9 cellular contexts compared by ENCODE assay signal in the genomic region with DNA sequence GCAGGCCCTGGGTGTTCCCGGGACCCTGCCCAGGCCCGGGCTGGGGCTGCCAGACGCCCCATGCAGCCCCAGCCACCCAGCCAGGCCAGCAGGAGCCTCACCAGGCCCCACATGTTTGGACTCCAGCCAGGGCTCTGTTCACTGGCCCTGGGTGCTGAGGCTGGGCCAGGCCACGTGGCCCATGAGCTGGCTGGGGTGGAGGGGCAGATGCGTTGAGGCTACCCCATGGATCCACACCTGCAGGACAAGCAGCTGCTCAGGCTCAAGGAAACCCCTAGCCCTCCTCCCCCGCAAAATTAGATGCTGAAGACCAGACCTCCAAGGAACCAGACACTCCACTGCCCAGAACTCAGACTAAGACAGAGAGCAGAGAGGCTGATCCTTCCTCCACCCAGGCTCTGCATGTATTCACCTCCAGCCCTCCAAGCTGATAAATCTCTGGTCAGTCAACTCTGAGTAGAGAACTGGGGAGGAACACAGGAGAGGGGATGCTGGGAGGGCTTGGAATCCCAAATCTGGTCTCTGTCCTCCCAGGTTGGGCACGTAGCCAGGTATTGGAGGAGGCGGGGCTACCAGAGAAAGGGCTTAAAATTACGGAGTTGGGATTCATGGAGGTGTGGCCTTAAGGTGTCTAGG. TPM values are rescaled to one million over a fixed set of nuclear protein-coding genes. Genes with fewer than 3 reads are reported as not detected.
A peak's percentile ranks its signal among the peaks of the same experiment; 100 is the strongest.
DNase-seq lines count a peak whose midpoint lies in the region; ATAC-seq and TF ChIP-seq lines count a peak whose summit lies in the region.
"Had no signal": no experiment of that assay in that cellular context is flagged by ENCODE, and none has a peak within 500 bp of the region (broad histone marks: within the 10 kb centered on the region; RNA-seq: fewer than 3 reads in every experiment).

No MANE protein-coding gene starts in this region.

- H3K36me3 ChIP-seq in iPS-18a (ENCODE audit: control insufficient read depth, low read depth, low read length) = peaks cover 26% of the 10 kb centered on the region
- peaks cover 22% of the 10 kb centered on the region for H3K36me3 ChIP-seq in suprapubic skin

- peak; percentile 60 for DNase-seq in left ventricle myocardium superior
- no peak for DNase-seq in left cardiac atrium
- DNase-seq in SK-N-DZ (ENCODE audit: low spot score) = peak; percentile 88
- DNase-seq in suprapubic skin (ENCODE audit: low spot score in 2 of 2) = no peak
- DNase-seq in GM19238 (ENCODE audit: insufficient read length, low spot score) = no peak
- DNase-seq in DMS53 (lab: John Stamatoyannopoulos, UW) = no peak
- no peak for DNase-seq in KG1 (lab: John Stamatoyannopoulos, UW)
- DNase-seq: NCI-H1048 had no signal

- peaks cover 6% of the 10 kb centered on the region for H3K27me3 ChIP-seq in iPS-18a (ENCODE audit: control insufficient read depth, insufficient read depth, low read length)
- no peaks in the 10 kb centered on the region for H3K27me3 ChIP-seq in suprapubic skin

- H3K4me3 ChIP-seq in iPS-18a (ENCODE audit: low read length) = peak overlapping the region; percentile 78
- H3K4me3 ChIP-seq in suprapubic skin = peak overlapping the region; percentile 65

- intact Hi-C loops in left ventricle myocardium superior (cut with micrococcal nuclease) (no loop called here), left cardiac atrium (cut with DNase I) (loop anchor here in 1 of 2 donors (2.0 kb wide), 1 partner anchor 69 kb away; no protein-coding TSS in a partner anchor)

- 46% methylated on average over 6 of the region's 9 CpGs for WGBS in suprapubic skin

- H3K9me3 ChIP-seq in iPS-18a (ENCODE audit: control insufficient read depth, low read depth, low read length) (no peaks in the 10 kb centered on the region), suprapubic skin (no peaks in the 10 kb centered on the region)

- no peak for TF ChIP-seq EP300 in suprapubic skin (IDR thresholded peaks at IDR 0.05)

- no peak overlapping the region for H3K9ac ChIP-seq in iPS-18a (ENCODE audit: low read length)

- H3K27ac ChIP-seq in iPS-18a (ENCODE audit: low read length) (no peak overlapping the region), suprapubic skin (no peak overlapping the region)

- TF ChIP-seq POLR2A in suprapubic skin (IDR thresholded peaks at IDR 0.05) = no peak

- peaks cover 10% of the 10 kb centered on the region for H3K4me1 ChIP-seq in iPS-18a (ENCODE audit: control insufficient read depth, low read depth, low read length)
- peaks cover 20% of the 10 kb centered on the region for H3K4me1 ChIP-seq in suprapubic skin

- peak; percentile 22 for ATAC-seq in left ventricle myocardium superior
- ATAC-seq in left cardiac atrium = no peak

- no peak for TF ChIP-seq CTCF in suprapubic skin (IDR thresholded peaks at IDR 0.05)

RNA-seq across cellular contexts. Expression of a gene that starts 1.6 kb away (rescaled TPM):
- total RNA-seq in left ventricle myocardium superior (2.0 TPM), left cardiac atrium (1 to 10 TPM; 1.6 to 3.4 TPM), suprapubic skin (1 to 10 TPM; 3.4 to 8.4 (median 5.7) TPM)
- polyA plus RNA-seq in SK-N-DZ (2014; cell fraction: cytosol; rRNA removed) = 58.9 and 63.3 TPM in 2 replicates
- polyA plus RNA-seq in SK-N-DZ (2014; cell fraction: nucleus; rRNA removed) = 246 and 343 TPM in 2 replicates

RNA-seq across cellular contexts. Expression of a gene that starts 13.7 kb away (rescaled TPM):
- total RNA-seq in left ventricle myocardium superior = not detected
- total RNA-seq in left cardiac atrium = not detected
- polyA plus RNA-seq in SK-N-DZ (2014; cell fraction: cytosol; rRNA removed) = not detected in 2 replicates
- polyA plus RNA-seq in SK-N-DZ (2014; cell fraction: nucleus; rRNA removed) = not detected in 2 replicates
- total RNA-seq in suprapubic skin = not detected

RNA-seq across cellular contexts. Expression of a gene that starts 21.0 kb away (rescaled TPM):
- total RNA-seq in left ventricle myocardium superior (111 TPM), left cardiac atrium (100 to 1,000 TPM in 1 of 2 donors, 10 to 100 TPM in 1; 98.1 to 114 TPM), suprapubic skin (100 to 1,000 TPM in 3 of 4 donors, 10 to 100 TPM in 1; 59.7 to 167 (median 135) TPM)
- 295 and 318 TPM in 2 replicates for polyA plus RNA-seq in SK-N-DZ (2014; cell fraction: cytosol; rRNA removed)
- polyA plus RNA-seq in SK-N-DZ (2014; cell fraction: nucleus; rRNA removed) = 104 and 163 TPM in 2 replicates

RNA-seq across cellular contexts. Expression of a gene that starts 39.2 kb away (rescaled TPM):
- 78.4 TPM for total RNA-seq in left ventricle myocardium superior
- total RNA-seq in left cardiac atrium = 10 to 100 TPM; 71.4 to 77.5 TPM
- polyA plus RNA-seq in SK-N-DZ (2014; cell fraction: cytosol; rRNA removed) = 79.3 and 83.7 TPM in 2 replicates
- polyA plus RNA-seq in SK-N-DZ (2014; cell fraction: nucleus; rRNA removed) = 394 and 582 TPM in 2 replicates
- total RNA-seq in suprapubic skin = 100 to 1,000 TPM in 2 of 4 donors, 10 to 100 TPM in 2; 78.7 to 217 (median 103) TPM

RNA-seq across cellular contexts. Expression of a gene that starts 39.6 kb away (rescaled TPM):
- total RNA-seq in left ventricle myocardium superior = 23.6 TPM
- 10 to 100 TPM; 30.8 to 37.9 TPM for total RNA-seq in left cardiac atrium
- polyA plus RNA-seq in SK-N-DZ (2014; cell fraction: cytosol; rRNA removed) = 39.5 and 46.2 TPM in 2 replicates
- 15.8 and 33.9 TPM in 2 replicates for polyA plus RNA-seq in SK-N-DZ (2014; cell fraction: nucleus; rRNA removed)
- 10 to 100 TPM; 10.1 to 22.7 (median 18.6) TPM for total RNA-seq in suprapubic skin

Comparison
In these comparisons a context has a peak if more than half of its experiments do, and no peak if none do; other contexts are left out.
1. DNase-seq: peak in left ventricle myocardium superior (single experiment) and SK-N-DZ (single experiment); none in left cardiac atrium (single experiment), suprapubic skin (0 of 2), GM19238 (single experiment), DMS53 (single experiment) and KG1 (single experiment).